ENCODE assay signal across 8 cellular contexts in the genomic region with DNA sequence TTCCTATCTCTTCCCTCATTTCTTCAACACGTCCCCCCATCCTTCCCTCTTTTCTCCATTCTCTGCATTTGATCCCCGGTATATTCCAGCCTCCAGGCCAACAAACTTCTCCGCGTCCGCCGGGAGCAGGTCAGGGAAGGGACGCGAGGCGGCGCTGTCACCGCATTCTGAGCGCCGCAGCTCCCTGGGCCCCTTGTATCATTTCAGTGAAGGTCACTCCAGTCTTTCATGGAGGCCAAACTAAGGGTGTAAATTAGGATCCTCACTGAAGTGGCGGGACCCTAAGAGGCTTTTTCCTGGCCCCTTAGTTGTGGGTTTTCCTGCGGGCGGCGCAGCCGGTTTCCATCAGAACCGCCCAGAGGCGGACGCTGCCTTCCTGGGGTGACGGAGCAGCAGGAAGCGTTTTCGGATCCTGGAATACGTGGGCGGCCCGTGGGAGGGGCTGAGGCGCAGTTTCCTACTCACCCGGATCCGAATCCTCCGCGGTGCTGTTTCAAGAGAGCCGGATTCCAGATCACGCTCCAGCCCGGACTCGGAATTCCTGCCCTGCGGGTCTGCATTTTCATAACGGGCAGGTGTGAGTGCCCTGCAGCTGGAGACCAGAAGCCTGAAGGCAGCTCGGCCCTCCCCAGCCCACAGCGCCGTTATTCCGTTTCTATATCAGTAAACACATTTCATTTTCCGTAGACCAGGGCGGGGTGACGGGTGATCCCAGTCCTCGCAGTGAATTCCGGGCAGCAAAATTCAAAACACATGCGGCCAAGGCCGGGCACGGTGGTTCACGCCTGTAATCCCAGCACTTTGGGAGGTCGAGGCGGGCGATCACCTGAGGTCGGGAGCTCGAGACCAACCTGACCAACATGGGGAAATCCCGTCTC. TPM values are rescaled to one million over a fixed set of nuclear protein-coding genes. Genes with fewer than 3 reads are reported as not detected.
DNase-seq lines count a peak whose midpoint lies in the region; ATAC-seq and TF ChIP-seq lines count a peak whose summit lies in the region.

No MANE protein-coding gene starts in this region.

- peaks cover 0 to 7% (median 0%) of the 10 kb centered on the region in 9 donors for H3K36me3 ChIP-seq in heart left ventricle

- peak overlapping the region; percentile 65 to 97 (median 88) for H3K4me3 ChIP-seq in heart left ventricle

- no peaks in the 10 kb centered on the region for H3K27me3 ChIP-seq in heart left ventricle

- DNase-seq in GM03348 (ENCODE audit: low spot score) = peak; percentile 84
- peak in 73 of 76 experiments; percentile 20 to 99 (median 74) for DNase-seq in HUDEP-2 (lab: John Stamatoyannopoulos, UW; ENCODE audit: unreplicated experiment in 76 of 76)
- DNase-seq in SW 1271 (lab: John Stamatoyannopoulos, UW) = peak; percentile 60 to 89
- DNase-seq in amniotic stem cell (lab: John Stamatoyannopoulos, UW) = peak; percentile 85
- peak; percentile 95 to 97 (median 96) for DNase-seq in heart left ventricle
- DNase-seq in osteocyte (ENCODE audit: extremely low spot score, unreplicated experiment) = peak; percentile 95
- DNase-seq in type B pancreatic cell (ENCODE audit: extremely low spot score, unreplicated experiment) = peak; percentile 81

- H3K4me1 ChIP-seq in heart left ventricle = peaks cover 7 to 65% (median 47%) of the 10 kb centered on the region in 12 donors

- H3K9me3 Mint-ChIP-seq in osteocyte (ENCODE audit: unreplicated experiment) (no peaks in the 10 kb centered on the region), type B pancreatic cell (no peaks in the 10 kb centered on the region)

- no peaks in the 10 kb centered on the region for H3K27me3 Mint-ChIP-seq in osteocyte (ENCODE audit: unreplicated experiment)
- peaks cover 38% of the 10 kb centered on the region for H3K27me3 Mint-ChIP-seq in type B pancreatic cell

- H3K4me3 Mint-ChIP-seq in osteocyte (ENCODE audit: unreplicated experiment) (peak overlapping the region; percentile 94), type B pancreatic cell (peak overlapping the region; percentile 93)

- intact Hi-C loops in heart left ventricle (cut with DNase I) = loop anchor here in 4 of 10 donors (1.0 to 5.0 kb wide), 4 partner anchors 41 to 142 kb away; a partner anchor contains a TSS

- H3K27ac ChIP-seq in heart left ventricle = peak overlapping the region; percentile 95 to 100 (median 98)

- no peaks in the 10 kb centered on the region for H3K36me3 Mint-ChIP-seq in osteocyte (ENCODE audit: unreplicated experiment)
- H3K36me3 Mint-ChIP-seq in type B pancreatic cell = peaks cover 4% of the 10 kb centered on the region

- H3K27ac Mint-ChIP-seq in osteocyte (ENCODE audit: unreplicated experiment) (peak overlapping the region; percentile 93), type B pancreatic cell (peak overlapping the region; percentile 92)

- peak in 1 of 2 donors; percentile 58 for TF ChIP-seq POLR2A in heart left ventricle (IDR thresholded peaks at IDR 0.05)

- H3K4me1 Mint-ChIP-seq in osteocyte (ENCODE audit: unreplicated experiment) = peaks cover 52% of the 10 kb centered on the region
- H3K4me1 Mint-ChIP-seq in type B pancreatic cell (ENCODE audit: unreplicated experiment) = peaks cover 28% of the 10 kb centered on the region

- ATAC-seq in heart left ventricle (peak; percentile 85 to 92 (median 88)), GM21528 (IDR thresholded peaks at IDR 0.05; ENCODE audit: low FRiP score, unreplicated experiment) (no peak)

- peak; percentile 69 to 97 (median 88) for TF ChIP-seq CTCF in heart left ventricle (IDR thresholded peaks at IDR 0.05)
- peak; percentile 94 for TF ChIP-seq CTCF in osteocyte (IDR thresholded peaks at IDR 0.05)
- peak; percentile 91 for TF ChIP-seq CTCF in type B pancreatic cell (conservative IDR thresholded peaks at IDR 0.05)

- H3K9me3 ChIP-seq in heart left ventricle = no peaks in the 10 kb centered on the region

- 0 to 1% (median 0%) methylated on average over 40 to 57 of the region's 57 CpGs for WGBS in heart left ventricle, 4 donors

RNA-seq across cellular contexts. Expression of a gene that starts 3.6 kb away (rescaled TPM):
- 10 to 100 TPM in 7 of 9 donors, 1 to 10 TPM in 2; 8.9 to 21.0 (median 11.5) TPM for total RNA-seq in heart left ventricle
- 10 to 100 TPM in 1 of 2 donors, 1 to 10 TPM in 1; 8.5 to 48.4 TPM for polyA plus RNA-seq in heart left ventricle
- 32.2 and 33.0 TPM in 2 replicates for total RNA-seq in osteocyte
- 9.0 and 10.7 TPM in 2 replicates for total RNA-seq in type B pancreatic cell (ENCODE audit: low replicate concordance)

RNA-seq across cellular contexts. Expression of a gene that starts 42.8 kb away (rescaled TPM):
- 1,000 to 10,000 TPM in 2 of 9 donors, 100 to 1,000 TPM in 7; 235 to 2,858 (median 371) TPM for total RNA-seq in heart left ventricle
- polyA plus RNA-seq in heart left ventricle = 100 to 1,000 TPM; 397 to 553 TPM
- 642 and 768 TPM in 2 replicates for total RNA-seq in osteocyte
- 53.9 and 116 TPM in 2 replicates for total RNA-seq in type B pancreatic cell (ENCODE audit: low replicate concordance)
